ENCODE assay signal across 24 cellular contexts in genomic region chr16:10511829-10512228, GRCh38.
DNase-seq lines count a peak whose midpoint lies in the region; ATAC-seq and TF ChIP-seq lines count a peak whose summit lies in the region.
"Had no signal": no experiment of that assay in that cellular context is flagged by ENCODE, and none has a peak within 500 bp of the region (broad histone marks: within the 10 kb centered on the region; RNA-seq: fewer than 3 reads in every experiment).

No MANE protein-coding gene starts in this region.

- DNase-seq in activated CD4-positive, alpha-beta memory T cell treated with anti-CD3 and anti-CD28 coated beads for 36 hours: peak; percentile 64
- no peak for DNase-seq in activated CD4-positive, alpha-beta memory T cell treated with anti-CD3 and anti-CD28 coated beads, Interleukin-2, amount 10 ng/mL, durations not matched to agents 7 days and 5 days
- DNase-seq in CD4-positive, CD25-positive, alpha-beta regulatory T cell: peak in 1 of 3 donors; percentile 11
- DNase-seq in RKO (ENCODE audit: low spot score): peak; percentile 14
- peak; percentile 2 for DNase-seq in glomerular visceral epithelial cell (ENCODE audit: extremely low spot score)
- no peak for DNase-seq in amygdala (lab: John Stamatoyannopoulos, UW)
- DNase-seq in GM10248 (ENCODE audit: extremely low spot score): no peak
- no peak for DNase-seq in aorta
- DNase-seq: activated CD4-positive, CD25-positive, alpha-beta regulatory T cell treated with anti-CD3 and anti-CD28 coated beads, Interleukin-2, amount 50 U/mL, for 72 hours; Calu3; cortex of kidney; EL; heart right ventricle; left ventricle myocardium superior; NCI-H1105 treated with DMSO at 0.1 percent for 48 hours; NCI-H2081 treated with DMSO at 0.1 percent for 48 hours; NCI-H446 treated with DMSO at 0.1 percent for 48 hours; sigmoid colon; T-helper 9 cell had no signal

- ATAC-seq in CD4-positive, CD25-positive, alpha-beta regulatory T cell (ENCODE audit: low read depth in 2 of 2): no peak
- no peak for ATAC-seq in aorta (ENCODE audit: low FRiP score)
- ATAC-seq: heart right ventricle, left ventricle myocardium superior, Panc1, SK-N-SH treated with all-trans-retinoic acid at 6 μM for 48 hours had no signal

- peaks cover 4% of the 10 kb centered on the region for H3K4me1 ChIP-seq in CD4-positive, CD25-positive, alpha-beta regulatory T cell (ENCODE audit: control insufficient read depth, insufficient read depth, low read length, poor library complexity, severe bottlenecking)
- peaks cover 0 to 7% of the 10 kb centered on the region in 2 donors for H3K4me1 ChIP-seq in aorta (ENCODE audit: control insufficient read depth in 1 of 2, insufficient read depth in 2 of 2, low read length in 2 of 2)
- H3K4me1 ChIP-seq: breast epithelium, neural progenitor cell had no signal

- intact Hi-C loops in activated CD4-positive, alpha-beta memory T cell treated with anti-CD3 and anti-CD28 coated beads for 36 hours (cut with micrococcal nuclease): loop anchor here (2.0 to 5.0 kb wide), 4 partner anchors 125 to 430 kb away; partner anchors contain the start of genes ATF7IP2, CLEC16A and DEXI
- intact Hi-C loops in aorta (cut with DNase I): loop anchor here in 1 of 2 donors (5.0 kb wide), 2 partner anchors 195 to 405 kb away; no protein-coding TSS in a partner anchor

- no peaks in the 10 kb centered on the region for H3K9me3 Mint-ChIP-seq in activated CD4-positive, alpha-beta memory T cell treated with anti-CD3 and anti-CD28 coated beads for 36 hours
- H3K9me3 Mint-ChIP-seq in activated CD4-positive, alpha-beta memory T cell treated with anti-CD3 and anti-CD28 coated beads, Interleukin-2, amount 10 ng/mL, durations not matched to agents 7 days and 5 days: no peaks in the 10 kb centered on the region
- peaks cover 0 to 1% (median 0%) of the 10 kb centered on the region in 7 donors for H3K9me3 Mint-ChIP-seq in CD4-positive, CD25-positive, alpha-beta regulatory T cell
- H3K9me3 Mint-ChIP-seq: neural progenitor cell had no signal

- H3K4me1 Mint-ChIP-seq in activated CD4-positive, alpha-beta memory T cell treated with anti-CD3 and anti-CD28 coated beads for 36 hours (ENCODE audit: low read depth): peaks cover 22% of the 10 kb centered on the region
- H3K4me1 Mint-ChIP-seq in activated CD4-positive, alpha-beta memory T cell treated with anti-CD3 and anti-CD28 coated beads, Interleukin-2, amount 10 ng/mL, durations not matched to agents 7 days and 5 days: peaks cover 8% of the 10 kb centered on the region
- H3K4me1 Mint-ChIP-seq in CD4-positive, CD25-positive, alpha-beta regulatory T cell: peaks cover 0 to 7% (median 3%) of the 10 kb centered on the region in 4 donors
- H3K4me1 Mint-ChIP-seq: neural progenitor cell had no signal

- POLR2A ChIA-PET in activated CD4-positive, alpha-beta memory T cell treated with anti-CD3 and anti-CD28 coated beads for 36 hours (lab: Charles Lee): interaction anchor here (1.0 kb wide), 1 partner anchor 26 kb away, joined by 3 read pairs; no protein-coding TSS in a partner anchor
- POLR2A ChIA-PET in activated CD4-positive, alpha-beta memory T cell treated with anti-CD3 and anti-CD28 coated beads, Interleukin-2, amount 10 ng/mL, durations not matched to agents 7 days and 5 days (lab: Charles Lee): no interaction called here
- POLR2A ChIA-PET in GM10248 (lab: Yijun Ruan, JAX): no interaction called here

- H3K4me3 Mint-ChIP-seq in activated CD4-positive, alpha-beta memory T cell treated with anti-CD3 and anti-CD28 coated beads for 36 hours: no peak overlapping the region
- H3K4me3 Mint-ChIP-seq in activated CD4-positive, alpha-beta memory T cell treated with anti-CD3 and anti-CD28 coated beads, Interleukin-2, amount 10 ng/mL, durations not matched to agents 7 days and 5 days: no peak overlapping the region
- no peak overlapping the region for H3K4me3 Mint-ChIP-seq in CD4-positive, CD25-positive, alpha-beta regulatory T cell
- H3K4me3 Mint-ChIP-seq: neural progenitor cell had no signal

- H3K27me3 ChIP-seq in CD4-positive, CD25-positive, alpha-beta regulatory T cell (ENCODE audit: control insufficient read depth, insufficient read depth, low read length): no peaks in the 10 kb centered on the region
- no peaks in the 10 kb centered on the region for H3K27me3 ChIP-seq in aorta (ENCODE audit: control insufficient read depth in 1 of 2, insufficient read depth in 2 of 2, low read length in 1 of 2)
- H3K27me3 ChIP-seq: breast epithelium, heart right ventricle, neural progenitor cell, sigmoid colon, vagina had no signal

- H3K27ac ChIP-seq in CD4-positive, CD25-positive, alpha-beta regulatory T cell (ENCODE audit: insufficient read depth, low read length, poor library complexity, severe bottlenecking): no peak overlapping the region
- H3K27ac ChIP-seq in aorta (ENCODE audit: low read depth in 1 of 2, low read length in 2 of 2): no peak overlapping the region
- H3K27ac ChIP-seq: breast epithelium, heart right ventricle, neural progenitor cell, sigmoid colon, vagina had no signal

- H3K36me3 ChIP-seq in CD4-positive, CD25-positive, alpha-beta regulatory T cell (ENCODE audit: control insufficient read depth, insufficient read depth, low read length): no peaks in the 10 kb centered on the region
- H3K36me3 ChIP-seq in aorta (ENCODE audit: control insufficient read depth in 1 of 2, insufficient read depth in 2 of 2, low read length in 1 of 2): no peaks in the 10 kb centered on the region
- H3K36me3 ChIP-seq: breast epithelium, neural progenitor cell, sigmoid colon, vagina had no signal

- 88 to 91% methylated on average over 1 of the region's 1 CpG for WGBS in aorta, 2 donors

- H3K27me3 Mint-ChIP-seq in activated CD4-positive, alpha-beta memory T cell treated with anti-CD3 and anti-CD28 coated beads for 36 hours: no peaks in the 10 kb centered on the region
- H3K27me3 Mint-ChIP-seq in activated CD4-positive, alpha-beta memory T cell treated with anti-CD3 and anti-CD28 coated beads, Interleukin-2, amount 10 ng/mL, durations not matched to agents 7 days and 5 days: peaks cover 11% of the 10 kb centered on the region
- peaks cover 13% of the 10 kb centered on the region for H3K27me3 Mint-ChIP-seq in CD4-positive, CD25-positive, alpha-beta regulatory T cell

- TF ChIP-seq CTCF in GM10248 (IDR thresholded peaks at IDR 0.05; ENCODE audit: control extremely low read depth, extremely low read depth, low read depth, missing control alignments): no peak

- peak overlapping the region; percentile 75 for H3K27ac Mint-ChIP-seq in activated CD4-positive, alpha-beta memory T cell treated with anti-CD3 and anti-CD28 coated beads for 36 hours
- H3K27ac Mint-ChIP-seq in activated CD4-positive, alpha-beta memory T cell treated with anti-CD3 and anti-CD28 coated beads, Interleukin-2, amount 10 ng/mL, durations not matched to agents 7 days and 5 days: no peak overlapping the region
- peak overlapping the region in 2 of 3 donors; percentile 38 to 42 for H3K27ac Mint-ChIP-seq in CD4-positive, CD25-positive, alpha-beta regulatory T cell
- H3K27ac Mint-ChIP-seq: neural progenitor cell had no signal

- no peak overlapping the region for H3K4me3 ChIP-seq in CD4-positive, CD25-positive, alpha-beta regulatory T cell (ENCODE audit: low read depth, low read length)
- no peak overlapping the region for H3K4me3 ChIP-seq in aorta (ENCODE audit: low read length in 2 of 2)
- H3K4me3 ChIP-seq: breast epithelium, heart right ventricle, neural progenitor cell, sigmoid colon, vagina had no signal

- CTCF ChIA-PET in activated CD4-positive, alpha-beta memory T cell treated with anti-CD3 and anti-CD28 coated beads for 36 hours (lab: Charles Lee): interaction anchor here (0.7 to 9.3 kb wide), 5 partner anchors 9 to 254 kb away, joined by 3 to 134 read pairs (median 68); no protein-coding TSS in a partner anchor
- CTCF ChIA-PET in activated CD4-positive, alpha-beta memory T cell treated with anti-CD3 and anti-CD28 coated beads, Interleukin-2, amount 10 ng/mL, durations not matched to agents 7 days and 5 days (lab: Charles Lee): interaction anchor here (0.6 to 4.9 kb wide), 4 partner anchors 197 to 225 kb away, joined by 3 to 76 read pairs (median 4); no protein-coding TSS in a partner anchor
- CTCF ChIA-PET in GM10248 (lab: Yijun Ruan, JAX): interaction anchor here (1.0 to 6.1 kb wide), 5 partner anchors 14 to 255 kb away, joined by 3 to 108 read pairs (median 5); no protein-coding TSS in a partner anchor

- H3K36me3 Mint-ChIP-seq in activated CD4-positive, alpha-beta memory T cell treated with anti-CD3 and anti-CD28 coated beads for 36 hours: no peaks in the 10 kb centered on the region
- H3K36me3 Mint-ChIP-seq in activated CD4-positive, alpha-beta memory T cell treated with anti-CD3 and anti-CD28 coated beads, Interleukin-2, amount 10 ng/mL, durations not matched to agents 7 days and 5 days (ENCODE audit: low read depth): no peaks in the 10 kb centered on the region
- H3K36me3 Mint-ChIP-seq in CD4-positive, CD25-positive, alpha-beta regulatory T cell: no peaks in the 10 kb centered on the region
- H3K36me3 Mint-ChIP-seq: neural progenitor cell had no signal

- H3K9me3 ChIP-seq in CD4-positive, CD25-positive, alpha-beta regulatory T cell (ENCODE audit: control insufficient read depth in 2 of 2, low read length in 2 of 2): no peaks in the 10 kb centered on the region
- H3K9me3 ChIP-seq in aorta (ENCODE audit: control insufficient read depth, low read length): no peaks in the 10 kb centered on the region
- H3K9me3 ChIP-seq: breast epithelium, sigmoid colon, vagina had no signal

Comparison
In these comparisons a context has a peak if more than half of its experiments do, and no peak if none do; other contexts are left out.
1. DNase-seq: peak in activated CD4-positive, alpha-beta memory T cell treated with anti-CD3 and anti-CD28 coated beads for 36 hours (single experiment), RKO (single experiment) and glomerular visceral epithelial cell (single experiment); none in activated CD4-positive, alpha-beta memory T cell treated with anti-CD3 and anti-CD28 coated beads, Interleukin-2, amount 10 ng/mL, durations not matched to agents 7 days and 5 days (single experiment), amygdala (0 of 56), GM10248 (single experiment) and aorta (0 of 2).